Comparison of ENCODE assay signal across 17 cellular contexts in genomic region chr2:95372845-95373244, GRCh38.
"Had no signal": no experiment of that assay in that cellular context is flagged by ENCODE, and none has a peak within 500 bp of the region (broad histone marks: within the 10 kb centered on the region; RNA-seq: fewer than 3 reads in every experiment).

No MANE protein-coding gene starts in this region.

- ATAC-seq: activated CD4-positive, alpha-beta T cell treated with anti-CD3 and anti-CD28 coated beads for 36 hours; activated T-cell treated with anti-CD3 and anti-CD28 coated beads, Interleukin-2, amount 50 U/mL, for 72 hours; effector memory CD8-positive, alpha-beta T cell; stimulated activated naive B cell treated with anti-CD40 and anti-IgM and Interleukin-4, amounts not matched to agents 10 μg/mL and 1 μg/mL and 100 μg/mL, for 72 hours had no signal

- H3K27ac ChIP-seq: brain microvascular endothelial cell, epithelial cell of prostate, SJSA1, tibial nerve had no signal

- H3K4me1 ChIP-seq: SJSA1, tibial nerve had no signal

- H3K36me3 ChIP-seq: brain microvascular endothelial cell, SJSA1 had no signal

- H3K9me3 ChIP-seq: SJSA1 had no signal

- H3K4me3 ChIP-seq: SJSA1, tibial nerve had no signal

- DNase-seq: activated CD4-positive, alpha-beta memory T cell treated with anti-CD3 and anti-CD28 coated beads for 36 hours; activated CD4-positive, alpha-beta T cell treated with anti-CD3 and anti-CD28 coated beads for 36 hours; activated T-cell treated with anti-CD3 and anti-CD28 coated beads, Interleukin-2, amount 50 U/mL, for 72 hours; anterior cingulate cortex; brain microvascular endothelial cell; dermis blood vessel endothelial cell; effector memory CD8-positive, alpha-beta T cell; foreskin melanocyte; mesendoderm; nephron progenitor cell; stimulated activated CD4-positive, alpha-beta T cell treated with anti-CD3 and anti-CD28 coated beads, Interleukin-2, amount 100 ng/mL, for 48 hours; stimulated activated naive B cell treated with anti-CD40 and anti-IgM and Interleukin-4, amounts not matched to agents 10 μg/mL and 1 μg/mL and 100 μg/mL, for 72 hours; substantia nigra; T-helper 2 cell had no signal

- H3K27me3 ChIP-seq: tibial nerve had no signal
